ENCODE assay signal across 5 cellular contexts in genomic region chr11:23220086-23220485, GRCh38.
DNase-seq lines count a peak whose midpoint lies in the region; TF ChIP-seq lines count a peak whose summit lies in the region.
"Not testable (repeated sequence)": the region's sequence is repeated elsewhere in the genome, so short reads cannot be mapped to it uniquely, and the experiment has no call there.

No MANE protein-coding gene starts in this region.

- peak; percentile 8 for DNase-seq in EH (ENCODE audit: low read depth)
- peak; percentile 56 for DNase-seq in LHCN-M2 (ENCODE audit: low read depth)
- peak; percentile 56 for DNase-seq in M059J (ENCODE audit: low read depth)
- DNase-seq in myocyte (ENCODE audit: low read depth) = peak; percentile 64

- not testable (repeated sequence) for H3K9me3 ChIP-seq in HEK293 (ENCODE audit: control insufficient read depth, insufficient read depth, low read depth, low read length)

- POLR2A ChIA-PET in HEK293 (lab: Yijun Ruan, JAX) = not testable (repeated sequence)

- not testable (repeated sequence) for H3K36me3 ChIP-seq in HEK293 (ENCODE audit: control insufficient read depth in 2 of 2, insufficient read depth in 1 of 2, low read length in 2 of 2)

- H3K4me3 ChIP-seq in HEK293 (ENCODE audit: low read depth, low read length) = not testable (repeated sequence)

- CTCF ChIA-PET in HEK293 (lab: Yijun Ruan, JAX) = not testable (repeated sequence)

- TF ChIP-seq CTCF in HEK293 (tag by site-specific recombination; IDR thresholded peaks at IDR 0.05) = not testable (repeated sequence)

- H3K27ac ChIP-seq in HEK293 (ENCODE audit: extremely low read depth, low read depth, low read length) = not testable (repeated sequence)

- H3K4me1 ChIP-seq in HEK293 (ENCODE audit: control insufficient read depth, insufficient read depth, low read length) = not testable (repeated sequence)

TF ChIP-seq in HEK293, 187 proteins besides CTCF, POLR2A, EP300 and RAD21:
- TF ChIP-seq ZNF146 (tag by site-specific recombination; IDR thresholded peaks at IDR 0.05) = 0 out of 2 replicates have a peak, but pooled peaks have one; percentile 17
TF ChIP-seq in HEK293: peak in this region for 1; not testable (repeated sequence) for 186.

Comparison
In these comparisons a context has a peak if more than half of its experiments do, and no peak if none do; other contexts are left out.
1. DNase-seq: peak in every context shown above with its lines; median percentile 64 in myocyte; 56 in LHCN-M2; 56 in M059J; 8 in EH.